20 cellular contexts compared by ENCODE assay signal in genomic region chr5:57550132-57550531, GRCh38.
DNase-seq lines count a peak whose midpoint lies in the region; ATAC-seq and TF ChIP-seq lines count a peak whose summit lies in the region.
"Had no signal": no experiment of that assay in that cellular context is flagged by ENCODE, and none has a peak within 500 bp of the region (broad histone marks: within the 10 kb centered on the region; RNA-seq: fewer than 3 reads in every experiment).

No MANE protein-coding gene starts in this region.

- CTCF ChIA-PET in HEK293 (lab: Yijun Ruan, JAX): no interaction called here

- peak overlapping the region; percentile 64 for H2AFZ ChIP-seq in neuronal stem cell (ENCODE audit: low read length)
- H2AFZ ChIP-seq: hepatocyte had no signal

- WGBS in neuronal stem cell (ENCODE audit: extremely low coverage in 2 of 2, insufficient read length in 2 of 2, insufficient replicate concordance in 1 of 2), 2 donors: no CpG with 5 or more reads among the region's 6 CpGs

- no peak overlapping the region for H3K27ac ChIP-seq in HEK293 (ENCODE audit: extremely low read depth, low read depth, low read length)
- no peak overlapping the region for H3K27ac ChIP-seq in neuronal stem cell (replicated peaks; ENCODE audit: low read length)
- H3K27ac ChIP-seq: hepatocyte, pancreas, Peyer's patch, tibial artery had no signal

- POLR2A ChIA-PET in HEK293 (lab: Yijun Ruan, JAX): no interaction called here

- TF ChIP-seq CTCF in HEK293 (tag by site-specific recombination; IDR thresholded peaks at IDR 0.05): no peak

- peak overlapping the region; percentile 44 for H3K9ac ChIP-seq in neuronal stem cell (ENCODE audit: low read depth, low read length, poor library complexity)

- peak overlapping the region; percentile 67 for H3K23ac ChIP-seq in neuronal stem cell (ENCODE audit: low read depth, low read length, poor library complexity)

- no peak overlapping the region for H4K8ac ChIP-seq in neuronal stem cell (ENCODE audit: low read depth, low read length)

- H3K9me3 ChIP-seq in HEK293 (ENCODE audit: control insufficient read depth, insufficient read depth, low read depth, low read length) (no peaks in the 10 kb centered on the region), neuronal stem cell (replicated peaks in 1 of 2; ENCODE audit: control insufficient read depth in 2 of 2, insufficient read depth in 1 of 2, low read depth in 1 of 2, low read length in 2 of 2) (no peaks in the 10 kb centered on the region)
- H3K9me3 ChIP-seq: pancreas, Peyer's patch, tibial artery had no signal

- ATAC-seq in GM18909 (IDR thresholded peaks at IDR 0.05; ENCODE audit: poor library complexity, unreplicated experiment) (no peak), HG03095 (IDR thresholded peaks at IDR 0.05; ENCODE audit: unreplicated experiment) (no peak)
- ATAC-seq: activated T-helper 17 cell treated with anti-CD3 and anti-CD28 coated beads, Interleukin-2, amount 50 U/mL, for 72 hours; HCT116; pancreas had no signal

- no peak overlapping the region for H3K4ac ChIP-seq in neuronal stem cell (ENCODE audit: low read length)

- peak overlapping the region; percentile 59 for H3K18ac ChIP-seq in neuronal stem cell (ENCODE audit: low read length)

- H2BK15ac ChIP-seq in neuronal stem cell (ENCODE audit: low read length): peak overlapping the region; percentile 63

- H3K4me1 ChIP-seq in HEK293 (ENCODE audit: control insufficient read depth, insufficient read depth, low read length) (no peaks in the 10 kb centered on the region), neuronal stem cell (ENCODE audit: control insufficient read depth in 2 of 2, insufficient read depth in 1 of 2, low read depth in 1 of 2, low read length in 2 of 2) (peaks cover 0 to 2% of the 10 kb centered on the region in 2 donors)
- H3K4me1 ChIP-seq: pancreas, Peyer's patch, tibial artery had no signal

- no peaks in the 10 kb centered on the region for H3K27me3 ChIP-seq in neuronal stem cell (ENCODE audit: control insufficient read depth in 3 of 3, insufficient read depth in 3 of 3, low read depth in 1 of 3, low read length in 3 of 3)
- H3K27me3 ChIP-seq: hepatocyte, pancreas, Peyer's patch, tibial artery had no signal

- DNase-seq in ELF-1 (ENCODE audit: low read depth, low spot score): peak; percentile 19
- peak; percentile 49 for DNase-seq in ecto neural progenitor cell (ENCODE audit: low spot score)
- no peak for DNase-seq in neuronal stem cell (ENCODE audit: low spot score)
- no peak for DNase-seq in NCI-H526 treated with DMSO at 0.1 percent for 48 hours (lab: John Stamatoyannopoulos, UW)
- DNase-seq: activated naive CD4-positive, alpha-beta T cell treated with anti-CD3 and anti-CD28 coated beads, Interleukin-2, amount 50 U/mL, for 16 hours; NCI-H2107; NCI-H510A treated with DMSO at 0.1 percent for 48 hours; nephron progenitor cell; Peyer's patch; SHP77 treated with DMSO at 0.1 percent for 48 hours; stimulated activated CD4-positive, alpha-beta T cell treated with anti-CD3 and anti-CD28 coated beads, Interleukin-2, amount 100 ng/mL, for 24 hours; stimulated activated CD8-positive, alpha-beta memory T cell treated with anti-CD3 and anti-CD28 coated beads, Interleukin-4, amount 100 ng/mL, for 48 hours; tibial artery had no signal

- H3K36me3 ChIP-seq in HEK293 (ENCODE audit: control insufficient read depth in 2 of 2, insufficient read depth in 1 of 2, low read length in 2 of 2) (no peaks in the 10 kb centered on the region), neuronal stem cell (replicated peaks in 1 of 2; ENCODE audit: control insufficient read depth in 2 of 2, insufficient read depth in 2 of 2, low read length in 2 of 2) (no peaks in the 10 kb centered on the region)
- H3K36me3 ChIP-seq: pancreas, Peyer's patch, tibial artery had no signal

- H2AK5ac ChIP-seq in neuronal stem cell (ENCODE audit: low read depth, low read length): no peak overlapping the region

- H2BK5ac ChIP-seq in neuronal stem cell (ENCODE audit: low read length): no peak overlapping the region

- H4K91ac ChIP-seq in neuronal stem cell (ENCODE audit: low read depth, low read length, poor library complexity): no peak overlapping the region

- H3K4me3 ChIP-seq in HEK293 (ENCODE audit: low read depth, low read length) (no peak overlapping the region), neuronal stem cell (ENCODE audit: low read length in 2 of 2) (no peak overlapping the region)
- H3K4me3 ChIP-seq: hepatocyte, pancreas, Peyer's patch, tibial artery had no signal

- H2BK12ac ChIP-seq in neuronal stem cell (ENCODE audit: low read length): no peak overlapping the region

- no peak overlapping the region for H2BK120ac ChIP-seq in neuronal stem cell (ENCODE audit: low read depth, low read length)

- no peak overlapping the region for H3K4me2 ChIP-seq in neuronal stem cell (ENCODE audit: insufficient read depth, low read length, poor library complexity, severe bottlenecking)
- H3K4me2 ChIP-seq: hepatocyte had no signal

- H3K79me1 ChIP-seq in neuronal stem cell (ENCODE audit: low read depth, low read length): no peaks in the 10 kb centered on the region

- H3K14ac ChIP-seq in neuronal stem cell (ENCODE audit: low read length): peak overlapping the region; percentile 31

TF ChIP-seq in HEK293, 187 proteins besides CTCF, POLR2A, EP300 and RAD21:
- TF ChIP-seq, protein P1, sequence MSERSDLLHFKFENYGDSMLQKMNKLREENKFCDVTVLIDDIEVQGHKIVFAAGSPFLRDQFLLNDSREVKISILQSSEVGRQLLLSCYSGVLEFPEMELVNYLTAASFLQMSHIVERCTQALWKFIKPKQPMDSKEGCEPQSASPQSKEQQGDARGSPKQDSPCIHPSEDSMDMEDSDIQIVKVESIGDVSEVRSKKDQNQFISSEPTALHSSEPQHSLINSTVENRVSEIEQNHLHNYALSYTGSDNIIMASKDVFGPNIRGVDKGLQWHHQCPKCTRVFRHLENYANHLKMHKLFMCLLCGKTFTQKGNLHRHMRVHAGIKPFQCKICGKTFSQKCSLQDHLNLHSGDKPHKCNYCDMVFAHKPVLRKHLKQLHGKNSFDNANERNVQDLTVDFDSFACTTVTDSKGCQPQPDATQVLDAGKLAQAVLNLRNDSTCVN (tag by site-specific recombination; optimal IDR thresholded peaks at IDR 0.05): no peak
- peak; percentile 81 for TF ChIP-seq ZIC2 (tag by site-specific recombination; IDR thresholded peaks at IDR 0.05)

Comparison
In these comparisons a context has a peak if more than half of its experiments do, and no peak if none do; other contexts are left out.
1. DNase-seq: peak in ELF-1 (single experiment) and ecto neural progenitor cell (single experiment); none in neuronal stem cell (single experiment) and NCI-H526 treated with DMSO at 0.1 percent for 48 hours (single experiment).